In the genomic region with DNA sequence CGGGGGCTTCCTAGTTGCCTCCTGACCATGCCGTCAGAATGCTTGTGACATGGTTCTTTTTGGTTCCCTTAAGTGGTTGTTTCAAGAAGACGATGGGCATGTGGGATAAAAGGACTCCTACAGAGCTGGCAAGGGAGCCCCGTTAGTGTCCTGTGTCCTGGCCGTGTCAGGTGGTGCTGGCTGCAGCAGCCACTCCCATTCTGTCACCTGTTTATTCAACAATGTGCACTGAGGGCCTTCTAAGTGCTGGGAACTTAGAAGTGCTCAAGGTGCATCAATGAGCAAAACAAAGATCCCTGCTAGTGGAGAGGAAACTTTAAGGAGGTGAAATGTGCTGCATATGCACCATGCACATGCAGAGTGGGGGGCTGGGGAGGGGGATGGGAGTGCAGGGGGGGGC, we compare ENCODE assay signal across 2 cellular contexts.
TF ChIP-seq lines count a peak whose summit lies in the region.

No MANE protein-coding gene starts in this region.

TF ChIP-seq in K562, 482 proteins besides CTCF, POLR2A, EP300 and RAD21:
- TF ChIP-seq MLLT1 (IDR thresholded peaks at IDR 0.05) (no peak), TRIM25 (IDR thresholded peaks at IDR 0.05; ENCODE audit: borderline replicate concordance) (no peak), GABPB2 (CRISPR knock-in tag; conservative IDR thresholded peaks at IDR 0.05) (no peak), KDM5B (IDR thresholded peaks at IDR 0.05; ENCODE audit: insufficient replicate concordance, low read depth, low read length) (no peak), RNF2 (IDR thresholded peaks at IDR 0.05) (no peak), MYC (IDR thresholded peaks at IDR 0.05; ENCODE audit: low read depth, low read length) (no peak), MYC (CRISPR knock-in tag; IDR thresholded peaks at IDR 0.05; ENCODE audit: borderline replicate concordance, low read depth) (no peak), EHMT2 (IDR thresholded peaks at IDR 0.05) (no peak), ZNF707 (CRISPR knock-in tag; conservative IDR thresholded peaks at IDR 0.05) (no peak), STAG1 (CRISPR knock-in tag; IDR thresholded peaks at IDR 0.05; ENCODE audit: borderline replicate concordance) (no peak), TCF3 (CRISPR knock-in tag; IDR thresholded peaks at IDR 0.05) (no peak), ZNF561 (CRISPR knock-in tag; conservative IDR thresholded peaks at IDR 0.05) (no peak), ZNF507 (tag; conservative IDR thresholded peaks at IDR 0.05) (no peak), FOXP1 (CRISPR knock-in tag; IDR thresholded peaks at IDR 0.05) (no peak), CC2D1A (IDR thresholded peaks at IDR 0.05) (no peak)
- TF ChIP-seq, protein P1, sequence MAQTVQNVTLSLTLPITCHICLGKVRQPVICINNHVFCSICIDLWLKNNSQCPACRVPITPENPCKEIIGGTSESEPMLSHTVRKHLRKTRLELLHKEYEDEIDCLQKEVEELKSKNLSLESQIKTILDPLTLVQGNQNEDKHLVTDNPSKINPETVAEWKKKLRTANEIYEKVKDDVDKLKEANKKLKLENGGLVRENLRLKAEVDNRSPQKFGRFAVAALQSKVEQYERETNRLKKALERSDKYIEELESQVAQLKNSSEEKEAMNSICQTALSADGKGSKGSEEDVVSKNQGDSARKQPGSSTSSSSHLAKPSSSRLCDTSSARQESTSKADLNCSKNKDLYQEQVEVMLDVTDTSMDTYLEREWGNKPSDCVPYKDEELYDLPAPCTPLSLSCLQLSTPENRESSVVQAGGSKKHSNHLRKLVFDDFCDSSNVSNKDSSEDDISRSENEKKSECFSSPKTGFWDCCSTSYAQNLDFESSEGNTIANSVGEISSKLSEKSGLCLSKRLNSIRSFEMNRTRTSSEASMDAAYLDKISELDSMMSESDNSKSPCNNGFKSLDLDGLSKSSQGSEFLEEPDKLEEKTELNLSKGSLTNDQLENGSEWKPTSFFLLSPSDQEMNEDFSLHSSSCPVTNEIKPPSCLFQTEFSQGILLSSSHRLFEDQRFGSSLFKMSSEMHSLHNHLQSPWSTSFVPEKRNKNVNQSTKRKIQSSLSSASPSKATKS (CRISPR knock-in tag; IDR thresholded peaks at IDR 0.05): no peak

TF ChIP-seq in SK-N-SH, 30 proteins besides CTCF, POLR2A, EP300 and RAD21:
- TF ChIP-seq REST (IDR thresholded peaks at IDR 0.05; ENCODE audit: low read depth, low read length): no peak
- no peak for TF ChIP-seq GABPA (IDR thresholded peaks at IDR 0.05; ENCODE audit: low read depth)
- no peak for TF ChIP-seq CHD2 (IDR thresholded peaks at IDR 0.05; ENCODE audit: low read length, partially characterized antibody)
- no peak for TF ChIP-seq POLR2AphosphoS5 (IDR thresholded peaks at IDR 0.05; ENCODE audit: low read depth, low read length)
- no peak for TF ChIP-seq TEAD4 (IDR thresholded peaks at IDR 0.05; ENCODE audit: borderline replicate concordance, insufficient read depth)
- no peak for TF ChIP-seq RXRA (IDR thresholded peaks at IDR 0.05; ENCODE audit: borderline replicate concordance, low read depth)
- no peak for TF ChIP-seq JUND (IDR thresholded peaks at IDR 0.05)
- no peak for TF ChIP-seq NRF1 (IDR thresholded peaks at IDR 0.05; ENCODE audit: low read depth, low read length)
- TF ChIP-seq, protein P2, sequence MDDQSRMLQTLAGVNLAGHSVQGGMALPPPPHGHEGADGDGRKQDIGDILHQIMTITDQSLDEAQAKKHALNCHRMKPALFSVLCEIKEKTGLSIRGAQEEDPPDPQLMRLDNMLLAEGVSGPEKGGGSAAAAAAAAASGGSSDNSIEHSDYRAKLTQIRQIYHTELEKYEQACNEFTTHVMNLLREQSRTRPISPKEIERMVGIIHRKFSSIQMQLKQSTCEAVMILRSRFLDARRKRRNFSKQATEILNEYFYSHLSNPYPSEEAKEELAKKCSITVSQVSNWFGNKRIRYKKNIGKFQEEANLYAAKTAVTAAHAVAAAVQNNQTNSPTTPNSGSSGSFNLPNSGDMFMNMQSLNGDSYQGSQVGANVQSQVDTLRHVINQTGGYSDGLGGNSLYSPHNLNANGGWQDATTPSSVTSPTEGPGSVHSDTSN (IDR thresholded peaks at IDR 0.05): no peak
- TF ChIP-seq, protein P3, sequence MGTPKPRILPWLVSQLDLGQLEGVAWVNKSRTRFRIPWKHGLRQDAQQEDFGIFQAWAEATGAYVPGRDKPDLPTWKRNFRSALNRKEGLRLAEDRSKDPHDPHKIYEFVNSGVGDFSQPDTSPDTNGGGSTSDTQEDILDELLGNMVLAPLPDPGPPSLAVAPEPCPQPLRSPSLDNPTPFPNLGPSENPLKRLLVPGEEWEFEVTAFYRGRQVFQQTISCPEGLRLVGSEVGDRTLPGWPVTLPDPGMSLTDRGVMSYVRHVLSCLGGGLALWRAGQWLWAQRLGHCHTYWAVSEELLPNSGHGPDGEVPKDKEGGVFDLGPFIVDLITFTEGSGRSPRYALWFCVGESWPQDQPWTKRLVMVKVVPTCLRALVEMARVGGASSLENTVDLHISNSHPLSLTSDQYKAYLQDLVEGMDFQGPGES (IDR thresholded peaks at IDR 0.05; ENCODE audit: low read depth, low read length): no peak
- TF ChIP-seq YY1 (IDR thresholded peaks at IDR 0.05; ENCODE audit: low read depth): no peak
- TF ChIP-seq, protein P4, sequence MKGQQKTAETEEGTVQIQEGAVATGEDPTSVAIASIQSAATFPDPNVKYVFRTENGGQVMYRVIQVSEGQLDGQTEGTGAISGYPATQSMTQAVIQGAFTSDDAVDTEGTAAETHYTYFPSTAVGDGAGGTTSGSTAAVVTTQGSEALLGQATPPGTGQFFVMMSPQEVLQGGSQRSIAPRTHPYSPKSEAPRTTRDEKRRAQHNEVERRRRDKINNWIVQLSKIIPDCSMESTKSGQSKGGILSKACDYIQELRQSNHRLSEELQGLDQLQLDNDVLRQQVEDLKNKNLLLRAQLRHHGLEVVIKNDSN (IDR thresholded peaks at IDR 0.05; ENCODE audit: borderline replicate concordance, low read depth): no peak
- TF ChIP-seq USF2 (IDR thresholded peaks at IDR 0.05; ENCODE audit: borderline replicate concordance, low read depth, low read length): no peak
TF ChIP-seq in SK-N-SH: peak in this region for 0.
